Comparison of ENCODE assay signal across 8 cellular contexts in genomic region chrX:45769919-45770582, GRCh38.
DNase-seq lines count a peak whose midpoint lies in the region; ATAC-seq and TF ChIP-seq lines count a peak whose summit lies in the region.

No MANE protein-coding gene starts in this region.

- BruUV-seq in Panc1 (replicated peaks; lab: Mats Ljungman, UMichigan): no TSS peak

- peak overlapping the region; percentile 94 for H3K27ac ChIP-seq in Panc1 (ENCODE audit: low read length)
- peak overlapping the region; percentile 56 to 83 (median 72) for H3K27ac ChIP-seq in body of pancreas

- in situ Hi-C loops in Panc1 (cut with HindIII; ENCODE audit: low pct_unique_long_range_greater_than_20kb, low sequenced_read_pairs): no loop called here

- TF ChIP-seq CTCF in AG04449 (IDR thresholded peaks at IDR 0.05; ENCODE audit: insufficient read depth, low read length, missing control alignments) (no peak), Panc1 (IDR thresholded peaks at IDR 0.05) (no peak), body of pancreas (IDR thresholded peaks at IDR 0.05) (no peak)

- POLR2A ChIA-PET in AG04449 (lab: Yijun Ruan, JAX) (interaction anchor here (0.5 to 3.7 kb wide), 10 partner anchors 12 to 813 kb away, joined by 3 to 27 read pairs (median 6); no protein-coding TSS in a partner anchor), Panc1 (lab: Charles Lee) (interaction anchor here (0.6 to 0.7 kb wide), 2 partner anchors 410 to 448 kb away, joined by 6 to 10 read pairs; no protein-coding TSS in a partner anchor)

- no peaks in the 10 kb centered on the region for H3K27me3 ChIP-seq in Panc1 (ENCODE audit: control insufficient read depth, insufficient read depth, low read length)
- H3K27me3 ChIP-seq in body of pancreas: no peaks in the 10 kb centered on the region

- H3K4me1 ChIP-seq in Panc1 (ENCODE audit: control insufficient read depth, insufficient read depth, low read length): peaks cover 48% of the 10 kb centered on the region
- peaks cover 14% of the 10 kb centered on the region for H3K4me1 ChIP-seq in body of pancreas

- peak; percentile 77 for ATAC-seq in GM18517 (IDR thresholded peaks at IDR 0.05; ENCODE audit: unreplicated experiment)
- peak; percentile 78 for ATAC-seq in HG02884 (IDR thresholded peaks at IDR 0.05; ENCODE audit: unreplicated experiment)
- ATAC-seq in Panc1: peak; percentile 85
- ATAC-seq in body of pancreas: peak; percentile 87

- no peak for DNase-seq in AG04449 (ENCODE audit: low read depth, low spot score)
- DNase-seq in Panc1 (ENCODE audit: low read depth, low spot score): no peak
- DNase-seq in body of pancreas: peak; percentile 46 to 77 (median 70)
- peak; percentile 54 for DNase-seq in kidney glomerular epithelial cell (lab: John Stamatoyannopoulos, UW)
- DNase-seq in stimulated activated CD4-positive, alpha-beta T cell treated with anti-CD3 and anti-CD28 coated beads, Interleukin-4, amount 100 ng/mL, for 4 hours: peak; percentile 29 to 48
- DNase-seq in NCI-H2227 (lab: John Stamatoyannopoulos, UW; ENCODE audit: unreplicated experiment): no peak

- H3K4me3 ChIP-seq in AG04449 (ENCODE audit: low read depth, low read length) (peak overlapping the region; percentile 65), Panc1 (ENCODE audit: low read depth in 2 of 2, low read length in 2 of 2) (peak overlapping the region; percentile 54 to 74), body of pancreas (no peak overlapping the region)

- WGBS in body of pancreas, 2 donors: 0% methylated on average over 6 to 10 of the region's 13 CpGs

- H3K9me3 ChIP-seq in Panc1 (ENCODE audit: control insufficient read depth, insufficient read depth, low read depth, low read length): no peaks in the 10 kb centered on the region
- no peaks in the 10 kb centered on the region for H3K9me3 ChIP-seq in body of pancreas

- CTCF ChIA-PET in AG04449 (lab: Yijun Ruan, JAX): interaction anchor here (1.1 kb wide), 1 partner anchor 12 kb away, joined by 3 read pairs; no protein-coding TSS in a partner anchor
- CTCF ChIA-PET in Panc1 (lab: Charles Lee): interaction anchor here (0.7 kb wide), 2 partner anchors 292 to 306 kb away, joined by 3 to 8 read pairs; no protein-coding TSS in a partner anchor

- no peaks in the 10 kb centered on the region; the same call in 1 of the 2 replicates for H3K36me3 ChIP-seq in Panc1 (ENCODE audit: control insufficient read depth, insufficient read depth, low read length)
- no peaks in the 10 kb centered on the region for H3K36me3 ChIP-seq in body of pancreas (replicated peaks in 1 of 2; ENCODE audit: insufficient read depth in 1 of 2, low read depth in 2 of 2)

- intact Hi-C loops in Panc1 (cut with micrococcal nuclease; ENCODE audit: unreplicated experiment) (no loop called here), body of pancreas (cut with DNase I) (no loop called here)

- TF ChIP-seq POLR2A in body of pancreas (IDR thresholded peaks at IDR 0.05): peak in 2 of 3 donors; percentile 54 to 57

Comparison
In these comparisons a context has a peak if more than half of its experiments do, and no peak if none do; other contexts are left out.
1. DNase-seq: peak in body of pancreas (4 of 4), kidney glomerular epithelial cell (single experiment) and stimulated activated CD4-positive, alpha-beta T cell treated with anti-CD3 and anti-CD28 coated beads, Interleukin-4, amount 100 ng/mL, for 4 hours (2 of 2); none in AG04449 (single experiment), Panc1 (single experiment) and NCI-H2227 (single experiment).
2. H3K4me3 ChIP-seq: peak in AG04449 (single experiment) and Panc1 (2 of 2); none in body of pancreas (0 of 2).
3. Peak in every context shown above with its lines, with median percentiles within 50 percentile points of each other: ATAC-seq.